Comparison of ENCODE assay signal across 8 cellular contexts in the genomic region with DNA sequence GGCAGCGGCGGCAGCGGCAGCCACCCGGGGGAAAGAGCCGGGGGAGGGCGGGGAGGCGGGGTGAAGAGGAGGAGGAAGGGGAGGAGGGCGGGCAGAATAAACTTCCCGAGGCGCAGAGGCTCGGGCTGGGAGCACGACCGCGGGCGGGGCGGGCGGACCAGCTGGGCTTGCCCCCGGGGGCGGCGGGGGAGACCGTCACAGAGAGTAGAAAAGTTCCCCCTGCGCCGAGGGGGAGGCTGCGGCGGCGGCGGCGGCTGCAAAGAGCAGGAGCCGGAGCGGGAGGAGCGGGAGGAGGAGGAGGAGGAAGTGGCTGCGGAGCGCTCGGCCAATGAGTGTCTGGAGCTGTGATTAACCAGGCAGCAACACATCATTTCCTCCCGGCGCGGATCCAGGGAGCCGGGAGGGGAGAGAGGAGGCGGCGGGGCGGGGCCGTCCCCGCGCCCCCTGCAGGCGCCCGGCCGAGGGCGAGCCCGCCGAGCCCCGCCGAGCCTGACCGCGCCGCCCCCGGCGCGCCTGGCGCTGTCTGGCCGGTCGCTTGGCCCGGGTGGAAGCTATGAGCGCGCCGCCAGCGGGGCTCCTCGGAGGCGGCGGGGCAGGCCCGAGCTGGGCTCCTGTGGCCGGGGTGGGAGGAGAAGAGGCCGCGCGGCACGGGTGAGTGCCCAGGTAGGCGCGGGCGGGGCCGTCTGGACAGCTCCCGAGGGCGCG. TPM values are rescaled to one million over a fixed set of nuclear protein-coding genes. Genes with fewer than 3 reads are reported as not detected.
A peak's percentile ranks its signal among the peaks of the same experiment; 100 is the strongest.
DNase-seq lines count a peak whose midpoint lies in the region; ATAC-seq and TF ChIP-seq lines count a peak whose summit lies in the region.

A gene (minus strand): TSS at position 265 of the 705 bp plus-strand sequence. CDS start 76,837 bp downstream, outside the sequence.

- H4K20me1 ChIP-seq in neural cell (ENCODE audit: insufficient read depth), result no peaks in the 10 kb centered on the region

- H3K79me2 ChIP-seq in neural cell (replicated peaks; ENCODE audit: insufficient read depth, low read length), result peaks cover 34% of the 10 kb centered on the region

- H3K9me3 ChIP-seq in SJCRH30 (replicated peaks) (no peaks in the 10 kb centered on the region), neural cell (ENCODE audit: low read length) (no peaks in the 10 kb centered on the region)

- peak within 1 kb of the TSS; percentile 86 to 89 for H3K4me3 Mint-ChIP-seq in stimulated activated naive CD8-positive, alpha-beta T cell treated with anti-CD3 and anti-CD28 coated beads, Interleukin-15, amount 100 ng/mL, for 72 hours

- peak within 1 kb of the TSS; percentile 51 for H2AFZ ChIP-seq in neural cell (ENCODE audit: low read depth, low read length)

- ATAC-seq in stimulated activated naive CD8-positive, alpha-beta T cell treated with anti-CD3 and anti-CD28 coated beads, Interleukin-15, amount 100 ng/mL, for 72 hours, result peak; percentile 88

- no peaks in the 10 kb centered on the region for H3K9me3 Mint-ChIP-seq in stimulated activated naive CD8-positive, alpha-beta T cell treated with anti-CD3 and anti-CD28 coated beads, Interleukin-15, amount 100 ng/mL, for 72 hours

- no peaks in the 10 kb centered on the region for H3F3A ChIP-seq in neural cell (ENCODE audit: insufficient read depth, low read length, poor library complexity, severe bottlenecking)

- peak within 1 kb of the TSS; percentile 79 for H3K9ac ChIP-seq in neural cell (ENCODE audit: low read length)

- H3K4me2 ChIP-seq in neural cell (ENCODE audit: low read length), result peak within 1 kb of the TSS; percentile 78

- no peaks in the 10 kb centered on the region for H3K9me2 ChIP-seq in neural cell (ENCODE audit: insufficient read depth, low read length)

- no peaks in the 10 kb centered on the region for H3K27me3 ChIP-seq in H7 (ENCODE audit: control insufficient read depth, insufficient read depth, low read length)
- no peaks in the 10 kb centered on the region for H3K27me3 ChIP-seq in SJCRH30
- H3K27me3 ChIP-seq in neural cell (ENCODE audit: insufficient read depth, low read depth, low read length), result no peaks in the 10 kb centered on the region

- H3K36me3 ChIP-seq in H7 (replicated peaks; ENCODE audit: control insufficient read depth, insufficient read depth, low read length) (no peaks in the 10 kb centered on the region), SJCRH30 (no peaks in the 10 kb centered on the region), neural cell (ENCODE audit: insufficient read depth, low read length) (no peaks in the 10 kb centered on the region)

- TF ChIP-seq RAD21 in neural cell (conservative IDR thresholded peaks at IDR 0.05), result no peak

- H3K27me3 Mint-ChIP-seq in stimulated activated naive CD8-positive, alpha-beta T cell treated with anti-CD3 and anti-CD28 coated beads, Interleukin-15, amount 100 ng/mL, for 72 hours, result no peaks in the 10 kb centered on the region

- H3K4me3 ChIP-seq in H7 (ENCODE audit: insufficient read depth, low read depth, low read length) (peak within 1 kb of the TSS; percentile 83), SJCRH30 (peak within 1 kb of the TSS; percentile 82), foreskin fibroblast (ENCODE audit: low read depth in 1 of 2, low read length in 2 of 2) (peak within 1 kb of the TSS; percentile 62 to 77), neural cell (ENCODE audit: low read length) (peak within 1 kb of the TSS; percentile 74)

- peak; percentile 43 for TF ChIP-seq EP300 in neural cell (conservative IDR thresholded peaks at IDR 0.05; ENCODE audit: poor library complexity, severe bottlenecking)

- TF ChIP-seq CTCF in foreskin fibroblast (IDR thresholded peaks at IDR 0.05; ENCODE audit: low read depth, low read length), result no peak
- peak; percentile 59 for TF ChIP-seq CTCF in neural cell (IDR thresholded peaks at IDR 0.05; ENCODE audit: poor library complexity, severe bottlenecking)

- peak; percentile 96 for DNase-seq in ELF-1 (ENCODE audit: low read depth, low spot score)
- peak; percentile 94 for DNase-seq in H7
- DNase-seq in LoVo (ENCODE audit: low spot score), result peak; percentile 96
- peak; percentile 94 to 97 for DNase-seq in SJCRH30
- peak; percentile 66 for DNase-seq in activated gamma-delta T cell treated with anti-CD3 and anti-CD28 coated beads, Interleukin-2, amount 50 U/mL, for 16 hours (ENCODE audit: low read depth)
- DNase-seq in foreskin fibroblast, result peak; percentile 98 to 99
- DNase-seq in stimulated activated naive CD8-positive, alpha-beta T cell treated with anti-CD3 and anti-CD28 coated beads, Interleukin-15, amount 100 ng/mL, for 72 hours, result peak; percentile 82 to 87

- peaks cover 10% of the 10 kb centered on the region for H3K4me1 ChIP-seq in SJCRH30

- H3K27ac ChIP-seq in SJCRH30, result peak within 1 kb of the TSS; percentile 53
- H3K27ac ChIP-seq in neural cell (ENCODE audit: low read length), result peak within 1 kb of the TSS; percentile 80

- H3K4me1 Mint-ChIP-seq in stimulated activated naive CD8-positive, alpha-beta T cell treated with anti-CD3 and anti-CD28 coated beads, Interleukin-15, amount 100 ng/mL, for 72 hours, result peaks cover 35% of the 10 kb centered on the region

- H3K27ac Mint-ChIP-seq in stimulated activated naive CD8-positive, alpha-beta T cell treated with anti-CD3 and anti-CD28 coated beads, Interleukin-15, amount 100 ng/mL, for 72 hours, result peak within 1 kb of the TSS; percentile 58 to 80

TF ChIP-seq in neural cell, 6 proteins besides CTCF, POLR2A, EP300 and RAD21:
- TF ChIP-seq POLR2AphosphoS5 (IDR thresholded peaks at IDR 0.05), result peak; percentile 67
- TF ChIP-seq TAF1 (IDR thresholded peaks at IDR 0.05; ENCODE audit: low read depth), result peak; percentile 71
- TF ChIP-seq, protein P1, sequence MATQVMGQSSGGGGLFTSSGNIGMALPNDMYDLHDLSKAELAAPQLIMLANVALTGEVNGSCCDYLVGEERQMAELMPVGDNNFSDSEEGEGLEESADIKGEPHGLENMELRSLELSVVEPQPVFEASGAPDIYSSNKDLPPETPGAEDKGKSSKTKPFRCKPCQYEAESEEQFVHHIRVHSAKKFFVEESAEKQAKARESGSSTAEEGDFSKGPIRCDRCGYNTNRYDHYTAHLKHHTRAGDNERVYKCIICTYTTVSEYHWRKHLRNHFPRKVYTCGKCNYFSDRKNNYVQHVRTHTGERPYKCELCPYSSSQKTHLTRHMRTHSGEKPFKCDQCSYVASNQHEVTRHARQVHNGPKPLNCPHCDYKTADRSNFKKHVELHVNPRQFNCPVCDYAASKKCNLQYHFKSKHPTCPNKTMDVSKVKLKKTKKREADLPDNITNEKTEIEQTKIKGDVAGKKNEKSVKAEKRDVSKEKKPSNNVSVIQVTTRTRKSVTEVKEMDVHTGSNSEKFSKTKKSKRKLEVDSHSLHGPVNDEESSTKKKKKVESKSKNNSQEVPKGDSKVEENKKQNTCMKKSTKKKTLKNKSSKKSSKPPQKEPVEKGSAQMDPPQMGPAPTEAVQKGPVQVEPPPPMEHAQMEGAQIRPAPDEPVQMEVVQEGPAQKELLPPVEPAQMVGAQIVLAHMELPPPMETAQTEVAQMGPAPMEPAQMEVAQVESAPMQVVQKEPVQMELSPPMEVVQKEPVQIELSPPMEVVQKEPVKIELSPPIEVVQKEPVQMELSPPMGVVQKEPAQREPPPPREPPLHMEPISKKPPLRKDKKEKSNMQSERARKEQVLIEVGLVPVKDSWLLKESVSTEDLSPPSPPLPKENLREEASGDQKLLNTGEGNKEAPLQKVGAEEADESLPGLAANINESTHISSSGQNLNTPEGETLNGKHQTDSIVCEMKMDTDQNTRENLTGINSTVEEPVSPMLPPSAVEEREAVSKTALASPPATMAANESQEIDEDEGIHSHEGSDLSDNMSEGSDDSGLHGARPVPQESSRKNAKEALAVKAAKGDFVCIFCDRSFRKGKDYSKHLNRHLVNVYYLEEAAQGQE (IDR thresholded peaks at IDR 0.05; ENCODE audit: borderline replicate concordance), result peak; percentile 46
- no peak for TF ChIP-seq SMC3 (conservative IDR thresholded peaks at IDR 0.05; ENCODE audit: poor library complexity)

RNA-seq across cellular contexts. Expression of the gene that starts here (rescaled TPM):
- 7.3 and 8.9 TPM in 2 replicates for total RNA-seq in H7 (2014; rRNA removed; shearing (Covaris generic))
- total RNA-seq in SJCRH30 (2014; rRNA removed; shearing (Covaris generic)), result 13.0 and 14.0 TPM in 2 replicates
- polyA plus RNA-seq in neural cell, result 4.0 and 4.7 TPM in 2 replicates
- 6.1 and 8.9 TPM in 2 replicates for polyA minus RNA-seq in neural cell

Comparison
In these comparisons a context has a peak if more than half of its experiments do, and no peak if none do; other contexts are left out.
1. Peak in every context shown above with its lines: DNase-seq, ATAC-seq, H3K4me3 ChIP-seq and H3K27ac ChIP-seq.